1 cellular context compared by ENCODE assay signal in the genomic region with DNA sequence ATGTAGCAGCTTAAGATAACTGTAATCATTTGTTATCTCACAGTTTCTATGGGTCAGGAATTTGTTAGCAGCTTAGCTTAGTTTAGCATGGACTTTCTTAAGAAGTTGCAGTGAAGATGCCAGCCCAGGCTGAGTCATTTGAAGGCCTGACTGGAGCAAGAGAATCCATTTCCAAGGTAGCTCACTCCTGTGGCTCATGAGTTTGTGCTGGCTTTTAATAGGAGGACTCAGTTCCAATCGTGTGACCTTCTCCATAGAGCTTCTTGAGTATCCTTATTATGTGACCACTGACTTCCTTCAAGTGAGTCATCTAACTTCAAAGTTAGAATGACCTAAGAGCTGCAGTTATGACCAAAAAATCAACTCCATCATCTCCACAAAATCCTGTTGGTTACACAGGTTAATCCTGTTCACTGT.
A peak's percentile ranks its signal among the peaks of the same experiment; 100 is the strongest.
TF ChIP-seq lines count a peak whose summit lies in the region.

No MANE protein-coding gene starts in this region.

TF ChIP-seq in endothelial cell of umbilical vein, 7 proteins besides CTCF, POLR2A, EP300 and RAD21:
- TF ChIP-seq GATA2 (IDR thresholded peaks at IDR 0.05; ENCODE audit: insufficient read depth, insufficient read length, low read depth, low read length) (no peak), POLR2AphosphoS5 (IDR thresholded peaks at IDR 0.05; ENCODE audit: insufficient read depth, low read depth, low read length) (no peak), EZH2 (IDR thresholded peaks at IDR 0.05; ENCODE audit: borderline replicate concordance, low read depth, low read length, severe bottlenecking) (no peak), JUN (IDR thresholded peaks at IDR 0.05; ENCODE audit: borderline replicate concordance, insufficient read depth, insufficient read length, low read depth) (peak; percentile 55), FOS (IDR thresholded peaks at IDR 0.05; ENCODE audit: borderline replicate concordance, insufficient read depth, low read length) (peak; percentile 20), MYC (IDR thresholded peaks at IDR 0.05; ENCODE audit: low read depth, low read length) (no peak)
- TF ChIP-seq, protein P1, sequence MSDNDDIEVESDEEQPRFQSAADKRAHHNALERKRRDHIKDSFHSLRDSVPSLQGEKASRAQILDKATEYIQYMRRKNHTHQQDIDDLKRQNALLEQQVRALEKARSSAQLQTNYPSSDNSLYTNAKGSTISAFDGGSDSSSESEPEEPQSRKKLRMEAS (IDR thresholded peaks at IDR 0.05; ENCODE audit: insufficient read depth, insufficient read length), result no peak
